ENCODE assay signal across 18 cellular contexts in genomic region chr7:151758994-151759540, GRCh38.
DNase-seq lines count a peak whose midpoint lies in the region; ATAC-seq, FAIRE-seq and TF ChIP-seq lines count a peak whose summit lies in the region.
"Had no signal": no experiment of that assay in that cellular context is flagged by ENCODE, and none has a peak within 500 bp of the region (broad histone marks: within the 10 kb centered on the region; RNA-seq: fewer than 3 reads in every experiment).

No MANE protein-coding gene starts in this region.

- peaks cover 16 to 20% of the 10 kb centered on the region in 2 experiments; a peak in 3 of 4 replicates for H3K4me1 ChIP-seq in SK-N-SH (ENCODE audit: control insufficient read depth in 1 of 2, insufficient read depth in 2 of 2, low read depth in 1 of 2, low read length in 1 of 2)
- H3K4me1 ChIP-seq in GM23338 (ENCODE audit: insufficient read depth), result peaks cover 7% of the 10 kb centered on the region
- H3K4me1 ChIP-seq in GM12878 (ENCODE audit: control insufficient read depth, insufficient read depth, low read length), result no peaks in the 10 kb centered on the region
- H3K4me1 ChIP-seq: pancreas had no signal

- H3K9me3 ChIP-seq in SK-N-SH (no peaks in the 10 kb centered on the region), GM12878 (replicated peaks; ENCODE audit: control insufficient read depth, insufficient read depth, low read length) (no peaks in the 10 kb centered on the region)
- H3K9me3 ChIP-seq: lower lobe of right lung, pancreas had no signal

- H3K9me3 Mint-ChIP-seq in GM23338 (no peaks in the 10 kb centered on the region), nephron progenitor cell (no peaks in the 10 kb centered on the region), HFFc6 (no peaks in the 10 kb centered on the region), MCF 10A (ENCODE audit: unreplicated experiment) (no peaks in the 10 kb centered on the region)
- H3K9me3 Mint-ChIP-seq: CD8-positive, alpha-beta T cell; natural killer cell treated with Interleukin-12 subunit alpha and Interleukin-12 subunit beta and Interleukin-15 and Interleukin-18, amount 100 ng/mL, for 72 hours; stimulated activated naive CD8-positive, alpha-beta T cell treated with anti-CD3 and anti-CD28 coated beads, Interleukin-15, amount 100 ng/mL, for 72 hours; T-helper 1 cell treated with Interleukin-12 subunit alpha and Interleukin-12 subunit beta and Interleukin-4 antibody, amounts not matched to agents 30 μg/mL and 1 μg/mL, for 36 hours had no signal

- H3K4me1 Mint-ChIP-seq in GM23338, result peaks cover 42% of the 10 kb centered on the region
- peaks cover 60% of the 10 kb centered on the region for H3K4me1 Mint-ChIP-seq in nephron progenitor cell
- peaks cover 52% of the 10 kb centered on the region for H3K4me1 Mint-ChIP-seq in HFFc6 (ENCODE audit: low read depth)
- H3K4me1 Mint-ChIP-seq in MCF 10A (ENCODE audit: insufficient read depth, unreplicated experiment), result peaks cover 25% of the 10 kb centered on the region

- H4K20me1 ChIP-seq in SK-N-SH (ENCODE audit: insufficient read depth) (no peaks in the 10 kb centered on the region), GM23338 (replicated peaks; ENCODE audit: insufficient read depth) (no peaks in the 10 kb centered on the region), GM12878 (ENCODE audit: control insufficient read depth, insufficient read depth) (no peaks in the 10 kb centered on the region)

- no peak overlapping the region for H2AFZ ChIP-seq in SK-N-SH (ENCODE audit: low read depth)
- 0 out of 2 replicates have a peak overlapping the region, but pooled peaks have one; percentile 78 for H2AFZ ChIP-seq in GM23338
- no peak overlapping the region for H2AFZ ChIP-seq in GM12878 (ENCODE audit: control insufficient read depth, low read depth, low read length)

- H3K36me3 ChIP-seq in SK-N-SH (replicated peaks in 1 of 2; ENCODE audit: control insufficient read depth in 1 of 2, insufficient read depth in 2 of 2, low read length in 1 of 2) (no peaks in the 10 kb centered on the region), GM23338 (ENCODE audit: insufficient read depth) (no peaks in the 10 kb centered on the region), GM12878 (ENCODE audit: control insufficient read depth in 2 of 2, insufficient read depth in 2 of 2, low read length in 1 of 2) (no peaks in the 10 kb centered on the region)
- H3K36me3 ChIP-seq: lower lobe of right lung, pancreas had no signal

- H3K27ac ChIP-seq in SK-N-SH (ENCODE audit: low read depth in 2 of 2, low read length in 1 of 2) (no peak overlapping the region), GM23338 (ENCODE audit: low read depth) (no peak overlapping the region), GM12878 (ENCODE audit: control insufficient read depth, insufficient read depth) (no peak overlapping the region)
- H3K27ac ChIP-seq: coronary artery, lower lobe of right lung, pancreas, skin epidermis had no signal

- H3K36me3 Mint-ChIP-seq in GM23338 (ENCODE audit: low read depth), result no peaks in the 10 kb centered on the region; the same call in 2 of the 3 replicates
- H3K36me3 Mint-ChIP-seq in nephron progenitor cell (ENCODE audit: low read depth), result no peaks in the 10 kb centered on the region
- 0 out of 2 replicates have a peak, but pooled peaks cover 4% of the 10 kb centered on the region for H3K36me3 Mint-ChIP-seq in HFFc6 (ENCODE audit: low read depth)
- H3K36me3 Mint-ChIP-seq in MCF 10A (ENCODE audit: insufficient read depth, unreplicated experiment), result no peaks in the 10 kb centered on the region
- H3K36me3 Mint-ChIP-seq: CD8-positive, alpha-beta T cell; natural killer cell treated with Interleukin-12 subunit alpha and Interleukin-12 subunit beta and Interleukin-15 and Interleukin-18, amount 100 ng/mL, for 72 hours had no signal

- H3K79me2 ChIP-seq in SK-N-SH (ENCODE audit: insufficient read depth) (no peaks in the 10 kb centered on the region), GM23338 (replicated peaks; ENCODE audit: insufficient read depth) (no peaks in the 10 kb centered on the region), GM12878 (ENCODE audit: control insufficient read depth, insufficient read depth, low read length) (no peaks in the 10 kb centered on the region)

- BruUV-seq in GM12878 (replicated peaks; lab: Mats Ljungman, UMichigan) (no TSS peak), MCF 10A (replicated peaks; lab: Mats Ljungman, UMichigan) (no TSS peak)

- no peak for DNase-seq in SK-N-SH
- no peak for DNase-seq in GM23338 (ENCODE audit: low spot score)
- no peak for DNase-seq in GM12878 (ENCODE audit: low read depth, low spot score)
- no peak for DNase-seq in nephron progenitor cell
- no peak for DNase-seq in hippocampal formation (lab: John Stamatoyannopoulos, UW)
- no peak for DNase-seq in HFFc6
- DNase-seq in MCF 10A (ENCODE audit: unreplicated experiment), result no peak
- DNase-seq: GDM1, lower lobe of right lung, NCI-H1417 treated with DMSO at 0.1 percent for 48 hours had no signal

- H3K27ac Mint-ChIP-seq in GM23338, result no peak overlapping the region
- no peak overlapping the region for H3K27ac Mint-ChIP-seq in nephron progenitor cell
- no peak overlapping the region for H3K27ac Mint-ChIP-seq in HFFc6
- no peak overlapping the region for H3K27ac Mint-ChIP-seq in MCF 10A (ENCODE audit: low read depth, unreplicated experiment)
- H3K27ac Mint-ChIP-seq: natural killer cell treated with Interleukin-12 subunit alpha and Interleukin-12 subunit beta and Interleukin-15 and Interleukin-18, amount 100 ng/mL, for 72 hours; T-helper 1 cell treated with Interleukin-12 subunit alpha and Interleukin-12 subunit beta and Interleukin-4 antibody, amounts not matched to agents 30 μg/mL and 1 μg/mL, for 36 hours had no signal

- SMC1A ChIA-PET in GM12878 (lab: Charles Lee; ENCODE audit: uncharacterized antibody, unreplicated experiment), result interaction anchor here (0.7 to 2.0 kb wide), 5 partner anchors 9 to 406 kb away, joined by 3 to 7 read pairs (median 5); no protein-coding TSS in a partner anchor

- H3K9me2 ChIP-seq in SK-N-SH (no peaks in the 10 kb centered on the region), GM23338 (ENCODE audit: insufficient read depth) (no peaks in the 10 kb centered on the region)

- no peak for TF ChIP-seq POLR2A in GM12878 (IDR thresholded peaks at IDR 0.05; ENCODE audit: low read depth, low read length)

- intact Hi-C loops in GM12878 (cut with micrococcal nuclease; ENCODE audit: unreplicated experiment), result loop anchor here (1.0 to 5.0 kb wide), 5 partner anchors 127 to 442 kb away; no protein-coding TSS in a partner anchor
- intact Hi-C loops in MCF 10A (cut with micrococcal nuclease), result loop anchor here (1.0 kb wide), 4 partner anchors 133 to 444 kb away; no protein-coding TSS in a partner anchor

- 68% methylated on average over 14 of the region's 14 CpGs for WGBS in SK-N-SH (ENCODE audit: low lambda C conversion rate)
- WGBS in GM12878 (ENCODE audit: insufficient coverage, insufficient replicate concordance, low lambda C conversion rate, missing lambda C conversion rate), result 66% methylated on average over 14 of the region's 14 CpGs

- H3F3A ChIP-seq in SK-N-SH (replicated peaks; ENCODE audit: insufficient read depth) (no peaks in the 10 kb centered on the region), GM23338 (replicated peaks; ENCODE audit: low read depth) (no peaks in the 10 kb centered on the region)

- TF ChIP-seq EP300 in SK-N-SH (IDR thresholded peaks at IDR 0.05; ENCODE audit: borderline replicate concordance in 1 of 2, low read depth in 1 of 2, low read length in 1 of 2), result no peak
- no peak for TF ChIP-seq EP300 in GM12878 (IDR thresholded peaks at IDR 0.05; ENCODE audit: borderline replicate concordance in 1 of 2, control insufficient read depth in 1 of 2, low read depth in 2 of 2, low read length in 2 of 2)

- H3K4me3 Mint-ChIP-seq in GM23338, result no peak overlapping the region
- H3K4me3 Mint-ChIP-seq in nephron progenitor cell, result peak overlapping the region; percentile 17
- H3K4me3 Mint-ChIP-seq in HFFc6, result no peak overlapping the region
- H3K4me3 Mint-ChIP-seq in MCF 10A (ENCODE audit: unreplicated experiment), result no peak overlapping the region
- H3K4me3 Mint-ChIP-seq: CD8-positive, alpha-beta T cell; natural killer cell treated with Interleukin-12 subunit alpha and Interleukin-12 subunit beta and Interleukin-15 and Interleukin-18, amount 100 ng/mL, for 72 hours; stimulated activated naive CD8-positive, alpha-beta T cell treated with anti-CD3 and anti-CD28 coated beads, Interleukin-15, amount 100 ng/mL, for 72 hours; T-helper 1 cell treated with Interleukin-12 subunit alpha and Interleukin-12 subunit beta and Interleukin-4 antibody, amounts not matched to agents 30 μg/mL and 1 μg/mL, for 36 hours had no signal

- FAIRE-seq in GM12878 (lab: Jason Lieb, UNC), result peak; percentile 27
- FAIRE-seq: pancreas had no signal

- TF ChIP-seq RAD21 in SK-N-SH (IDR thresholded peaks at IDR 0.05; ENCODE audit: low read length) (no peak), GM12878 (IDR thresholded peaks at IDR 0.05; ENCODE audit: insufficient read depth, low read depth, low read length) (no peak)

- CTCF ChIA-PET in SK-N-SH (lab: Yijun Ruan, JAX) (interaction anchor here (0.6 to 22.2 kb wide), 79 partner anchors 9 to 452 kb away, joined by 3 to 333 read pairs (median 5); partner anchors contain the start of genes PRKAG2 and RHEB), GM12878 (lab: Yijun Ruan, JAX) (interaction anchor here (0.9 to 2.8 kb wide), 15 partner anchors 9 to 948 kb away, joined by 3 to 10 read pairs (median 4); no protein-coding TSS in a partner anchor), MCF 10A (lab: Yijun Ruan, JAX) (interaction anchor here (0.6 to 4.5 kb wide), 65 partner anchors 7 to 531 kb away, joined by 3 to 67 read pairs (median 4); no protein-coding TSS in a partner anchor)

- no peak for TF ChIP-seq CTCF in SK-N-SH (IDR thresholded peaks at IDR 0.05)
- no peak for TF ChIP-seq CTCF in GM23338 (conservative IDR thresholded peaks at IDR 0.05; ENCODE audit: low read depth in 2 of 2)
- TF ChIP-seq CTCF in GM12878 (IDR thresholded peaks at IDR 0.05 in 2 of 3, conservative IDR thresholded peaks at IDR 0.05 in 1 of 3; ENCODE audit: control insufficient read depth in 2 of 3, extremely low read depth in 1 of 3, insufficient read depth in 1 of 3, low read depth in 3 of 3, low read length in 3 of 3), result no peak
- no peak for TF ChIP-seq CTCF in nephron progenitor cell (IDR thresholded peaks at IDR 0.05)
- TF ChIP-seq CTCF in HFFc6 (IDR thresholded peaks at IDR 0.05), result no peak
- TF ChIP-seq CTCF in MCF 10A (IDR thresholded peaks at IDR 0.05; ENCODE audit: unreplicated experiment), result no peak

- in situ Hi-C loops in GM12878 (cut with MboI), result no loop called here

- ATAC-seq in SK-N-SH treated with all-trans-retinoic acid at 6 μM for 48 hours, result peak; percentile 2; the same call in 2 of the 3 replicates
- no peak for ATAC-seq in GM23338
- peak; percentile 18 for ATAC-seq in GM12878
- ATAC-seq: stimulated activated naive CD8-positive, alpha-beta T cell treated with anti-CD3 and anti-CD28 coated beads, Interleukin-15, amount 100 ng/mL, for 72 hours had no signal

- RAD21 ChIA-PET in GM12878 (lab: Charles Lee; ENCODE audit: unreplicated experiment), result interaction anchor here (1.0 to 1.8 kb wide), 2 partner anchors 127 to 391 kb away, joined by 3 to 7 read pairs; no protein-coding TSS in a partner anchor

- POLR2A ChIA-PET in SK-N-SH (lab: Yijun Ruan, JAX) (no interaction called here), GM12878 (lab: Charles Lee) (no interaction called here), MCF 10A (lab: Yijun Ruan, JAX) (interaction anchor here (0.7 to 1.1 kb wide), 2 partner anchors 15 to 239 kb away, joined by 3 read pairs; partner anchors contain the start of gene RHEB)

- H3K27me3 Mint-ChIP-seq in GM23338 (ENCODE audit: insufficient read depth, low read depth, poor library complexity) (peaks cover 30% of the 10 kb centered on the region), nephron progenitor cell (ENCODE audit: low read depth, poor library complexity) (peaks cover 41% of the 10 kb centered on the region), HFFc6 (ENCODE audit: insufficient read depth) (peaks cover 23% of the 10 kb centered on the region), MCF 10A (ENCODE audit: insufficient read depth, unreplicated experiment) (no peaks in the 10 kb centered on the region)
- H3K27me3 Mint-ChIP-seq: natural killer cell treated with Interleukin-12 subunit alpha and Interleukin-12 subunit beta and Interleukin-15 and Interleukin-18, amount 100 ng/mL, for 72 hours; stimulated activated naive CD8-positive, alpha-beta T cell treated with anti-CD3 and anti-CD28 coated beads, Interleukin-15, amount 100 ng/mL, for 72 hours had no signal

- H3K9ac ChIP-seq in SK-N-SH, result no peak overlapping the region
- H3K9ac ChIP-seq in GM12878 (ENCODE audit: control insufficient read depth, insufficient read depth, low read length), result no peak overlapping the region

- H3K27me3 ChIP-seq in SK-N-SH (ENCODE audit: insufficient read depth) (peaks cover 13% of the 10 kb centered on the region; the same call in 1 of the 2 replicates), GM23338 (ENCODE audit: insufficient read depth) (no peaks in the 10 kb centered on the region), GM12878 (replicated peaks in 1 of 2; ENCODE audit: control insufficient read depth in 2 of 2, insufficient read depth in 2 of 2, low read length in 1 of 2) (no peaks in the 10 kb centered on the region; a peak in 1 of 4 replicates)
- H3K27me3 ChIP-seq: pancreas had no signal

- H3K4me2 ChIP-seq in SK-N-SH (no peak overlapping the region), GM23338 (no peak overlapping the region), GM12878 (ENCODE audit: control insufficient read depth, insufficient read depth) (no peak overlapping the region)

- no peak overlapping the region for H3K4me3 ChIP-seq in SK-N-SH (ENCODE audit: low read depth in 2 of 2, low read length in 1 of 2)
- H3K4me3 ChIP-seq in GM23338, result no peak overlapping the region
- no peak overlapping the region for H3K4me3 ChIP-seq in GM12878
- H3K4me3 ChIP-seq: coronary artery, lower lobe of right lung, pancreas, skin epidermis had no signal
